Comparison of ENCODE assay signal across 8 cellular contexts in the genomic region with DNA sequence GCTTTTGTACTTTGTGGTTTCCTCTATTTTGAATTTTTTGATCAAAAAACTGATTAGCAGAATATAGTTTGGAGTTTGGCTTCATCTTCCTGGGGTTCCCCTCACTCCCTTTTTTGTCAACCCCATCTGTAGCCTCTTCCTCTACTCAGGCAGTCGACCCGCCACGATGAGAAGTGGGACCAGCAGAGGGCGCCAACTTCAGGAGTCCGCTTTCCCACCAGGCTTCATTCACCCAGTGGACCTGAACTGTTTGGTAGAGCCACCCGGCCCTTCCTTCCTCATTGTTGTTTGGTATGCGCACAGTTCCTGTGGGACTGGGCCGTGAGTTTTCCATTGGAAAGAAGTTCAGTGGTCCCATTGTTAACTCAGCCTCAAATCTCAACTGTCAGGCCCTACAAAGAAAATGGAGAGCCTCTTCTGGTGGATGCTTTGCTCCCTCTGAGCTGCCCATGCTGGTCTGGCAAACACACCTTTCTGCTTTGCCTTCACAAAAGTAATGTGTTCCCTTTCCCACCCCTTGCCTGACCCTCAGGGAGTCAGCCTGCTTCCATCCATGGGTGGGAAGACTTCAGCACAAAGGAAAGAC. TPM values are rescaled to one million over a fixed set of nuclear protein-coding genes. Genes with fewer than 3 reads are reported as not detected.
A peak's percentile ranks its signal among the peaks of the same experiment; 100 is the strongest.
DNase-seq lines count a peak whose midpoint lies in the region; ATAC-seq and TF ChIP-seq lines count a peak whose summit lies in the region.

No MANE protein-coding gene starts in this region.

- no peak overlapping the region for H4K91ac ChIP-seq in mesenchymal stem cell (ENCODE audit: low read length)

- H3K9me3 Mint-ChIP-seq in dendritic cell treated with granulocyte-macrophage colony-stimulating factor and Interleukin-4, amounts not matched to agents 40 ng/mL and 50 ng/mL, for 4 days, result no peaks in the 10 kb centered on the region

- no peaks in the 10 kb centered on the region for H3K27me3 ChIP-seq in mesenchymal stem cell (ENCODE audit: control insufficient read depth in 1 of 2, insufficient read depth in 1 of 2, low read length in 2 of 2)

- no peak overlapping the region for H3K4me3 Mint-ChIP-seq in dendritic cell treated with granulocyte-macrophage colony-stimulating factor and Interleukin-4, amounts not matched to agents 40 ng/mL and 50 ng/mL, for 4 days

- H4K8ac ChIP-seq in mesenchymal stem cell (ENCODE audit: low read length), result no peak overlapping the region

- H2BK5ac ChIP-seq in mesenchymal stem cell (ENCODE audit: low read depth, low read length, poor library complexity, severe bottlenecking), result no peak overlapping the region

- peaks cover 32% of the 10 kb centered on the region for H3K4me1 Mint-ChIP-seq in dendritic cell treated with granulocyte-macrophage colony-stimulating factor and Interleukin-4, amounts not matched to agents 40 ng/mL and 50 ng/mL, for 4 days (ENCODE audit: low read depth)

- H2BK120ac ChIP-seq in mesenchymal stem cell (ENCODE audit: low read depth, low read length), result no peak overlapping the region

- no peak overlapping the region for H3K18ac ChIP-seq in mesenchymal stem cell (ENCODE audit: low read depth in 1 of 2, low read length in 2 of 2)

- H2BK15ac ChIP-seq in mesenchymal stem cell (ENCODE audit: low read depth, poor library complexity, severe bottlenecking), result no peak overlapping the region

- H2AFZ ChIP-seq in mesenchymal stem cell (ENCODE audit: low read depth, low read length), result no peak overlapping the region

- no peaks in the 10 kb centered on the region for H3K4me1 ChIP-seq in mesenchymal stem cell (ENCODE audit: control insufficient read depth, insufficient read depth, low read depth, low read length)

- H3K27me3 Mint-ChIP-seq in dendritic cell treated with granulocyte-macrophage colony-stimulating factor and Interleukin-4, amounts not matched to agents 40 ng/mL and 50 ng/mL, for 4 days, result no peaks in the 10 kb centered on the region

- H3K9me3 ChIP-seq in mesenchymal stem cell (ENCODE audit: control insufficient read depth, low read length), result no peaks in the 10 kb centered on the region

- H3K36me3 Mint-ChIP-seq in dendritic cell treated with granulocyte-macrophage colony-stimulating factor and Interleukin-4, amounts not matched to agents 40 ng/mL and 50 ng/mL, for 4 days (ENCODE audit: low read depth), result peaks cover 71% of the 10 kb centered on the region

- intact Hi-C loops in dendritic cell treated with granulocyte-macrophage colony-stimulating factor and Interleukin-4, amounts not matched to agents 40 ng/mL and 50 ng/mL, for 4 days (cut with micrococcal nuclease), result no loop called here

- 63% methylated on average over 8 of the region's 8 CpGs for WGBS in mesenchymal stem cell

- no peak overlapping the region for H3K9ac ChIP-seq in mesenchymal stem cell (ENCODE audit: low read length)

- peak overlapping the region; percentile 72 for H3K27ac Mint-ChIP-seq in dendritic cell treated with granulocyte-macrophage colony-stimulating factor and Interleukin-4, amounts not matched to agents 40 ng/mL and 50 ng/mL, for 4 days

- H3K4me2 ChIP-seq in mesenchymal stem cell (ENCODE audit: low read length, poor library complexity, severe bottlenecking), result no peak overlapping the region

- H2AK5ac ChIP-seq in mesenchymal stem cell (ENCODE audit: low read length, severe bottlenecking), result no peak overlapping the region

- peak; percentile 65 for DNase-seq in GM10266 (ENCODE audit: extremely low spot score)
- DNase-seq in MV-4-11 (lab: John Stamatoyannopoulos, UW), result peak; percentile 10
- peak; percentile 52 to 71 for DNase-seq in activated CD4-positive, alpha-beta T cell treated with anti-CD3 and anti-CD28 coated beads, Interleukin-2, amount 50 U/mL, for 24 hours (ENCODE audit: low read depth in 1 of 2, low spot score in 1 of 2)
- DNase-seq in mesenchymal stem cell, result peak; percentile 64
- DNase-seq in stimulated activated CD8-positive, alpha-beta memory T cell treated with anti-CD3 and anti-CD28 coated beads, Interleukin-15, amount 100 ng/mL, for 48 hours (ENCODE audit: low read depth in 2 of 2), result peak; percentile 64 to 65

- peak; percentile 86 for TF ChIP-seq CTCF in GM10266 (IDR thresholded peaks at IDR 0.05; ENCODE audit: control insufficient read depth, insufficient read depth, low read depth, missing control alignments)

- peaks cover 22% of the 10 kb centered on the region for H3K79me1 ChIP-seq in mesenchymal stem cell (replicated peaks; ENCODE audit: low read length, poor library complexity, severe bottlenecking)

- no peak overlapping the region for H3K4ac ChIP-seq in mesenchymal stem cell (ENCODE audit: low read depth in 1 of 2, low read length in 2 of 2)

- H3K23ac ChIP-seq in mesenchymal stem cell (ENCODE audit: low read length in 2 of 2), result no peak overlapping the region

- no peak overlapping the region for H2BK12ac ChIP-seq in mesenchymal stem cell (ENCODE audit: low read length in 2 of 2)

- H3K14ac ChIP-seq in mesenchymal stem cell (ENCODE audit: low read length in 2 of 2), result no peak overlapping the region

- no peak overlapping the region for H3K27ac ChIP-seq in mesenchymal stem cell (ENCODE audit: low read length, poor library complexity, severe bottlenecking)

- H3K36me3 ChIP-seq in mesenchymal stem cell (ENCODE audit: control insufficient read depth in 1 of 2, insufficient read depth in 2 of 2, low read depth in 1 of 2, low read length in 2 of 2), result peaks cover 58 to 75% of the 10 kb centered on the region in 2 experiments

- H3K4me3 ChIP-seq in mesenchymal stem cell (ENCODE audit: insufficient read depth in 1 of 2, low read depth in 1 of 2, low read length in 2 of 2), result no peak overlapping the region

- no peak for ATAC-seq in GM18520 (IDR thresholded peaks at IDR 0.05; ENCODE audit: unreplicated experiment)
- no peak for ATAC-seq in GM21367 (IDR thresholded peaks at IDR 0.05; ENCODE audit: unreplicated experiment)

RNA-seq across cellular contexts. Expression of a gene that starts 21.7 kb away (rescaled TPM):
- polyA plus RNA-seq in mesenchymal stem cell (2013, experiment 1 of 2), result 439 TPM
- 459 TPM for polyA plus RNA-seq in mesenchymal stem cell (2013, experiment 2 of 2)

RNA-seq across cellular contexts. Expression of a gene that starts 55.9 kb away (rescaled TPM):
- polyA plus RNA-seq in mesenchymal stem cell (2013, experiment 1 of 2), result 17.7 TPM
- polyA plus RNA-seq in mesenchymal stem cell (2013, experiment 2 of 2), result 19.1 TPM

Comparison
In these comparisons a context has a peak if more than half of its experiments do, and no peak if none do; other contexts are left out.
1. DNase-seq: peak in every context shown above with its lines; median percentile 65 in GM10266; 64 in stimulated activated CD8-positive, alpha-beta memory T cell treated with anti-CD3 and anti-CD28 coated beads, Interleukin-15, amount 100 ng/mL, for 48 hours; 64 in mesenchymal stem cell; 62 in activated CD4-positive, alpha-beta T cell treated with anti-CD3 and anti-CD28 coated beads, Interleukin-2, amount 50 U/mL, for 24 hours; 10 in MV-4-11.